In the genomic region with DNA sequence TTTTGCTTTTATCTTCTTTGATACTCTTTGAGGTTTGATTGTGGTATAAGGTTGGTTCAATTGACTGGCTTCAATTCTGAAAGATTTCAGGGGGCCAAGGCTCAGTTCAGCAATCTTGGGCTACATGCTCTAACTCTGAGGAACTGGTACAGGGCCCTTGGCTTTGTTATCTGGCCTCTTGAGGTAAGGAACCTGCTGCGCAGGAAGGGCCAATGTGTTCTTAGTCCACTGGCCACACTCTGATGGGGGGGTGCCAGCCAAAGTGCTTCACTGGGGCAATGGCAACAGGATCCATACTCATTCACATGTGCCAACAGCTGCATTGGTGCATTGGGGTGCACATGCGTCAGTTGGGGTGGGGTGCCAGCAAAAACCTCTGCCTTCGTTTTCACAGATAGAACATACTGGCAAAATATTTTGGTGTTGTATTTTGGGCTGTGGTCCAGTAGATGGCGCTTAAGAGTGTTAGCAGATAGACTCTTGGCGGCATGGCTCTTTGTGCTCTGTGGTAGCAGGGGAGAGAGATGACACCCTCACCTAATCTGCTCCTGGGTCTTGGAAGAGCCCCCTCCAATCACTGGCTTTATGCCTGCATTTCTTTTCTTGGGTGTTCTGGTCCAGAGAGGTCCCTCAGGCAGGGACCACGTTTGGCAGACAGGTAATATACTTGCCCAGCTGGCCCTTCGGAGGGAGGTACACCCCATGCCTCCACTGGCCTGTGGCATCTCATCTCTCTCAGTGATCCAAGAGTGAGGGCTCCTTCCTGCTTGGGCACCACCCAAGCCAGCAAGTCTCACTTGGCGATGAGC, we compare ENCODE assay signal across 7 cellular contexts. TPM values are rescaled to one million over a fixed set of nuclear protein-coding genes. Genes with fewer than 3 reads are reported as not detected.
DNase-seq lines count a peak whose midpoint lies in the region; ATAC-seq and TF ChIP-seq lines count a peak whose summit lies in the region.

No MANE protein-coding gene starts in this region.

- 58 to 75% methylated on average over 8 of the region's 8 CpGs for WGBS in lung, 2 donors

- no peak overlapping the region for H3K4me3 ChIP-seq in lung

- H3K27ac ChIP-seq in VCaP (no peak overlapping the region), lung (ENCODE audit: low read depth in 1 of 2, low read length in 1 of 2) (no peak overlapping the region)

- TF ChIP-seq CTCF in VCaP (conservative IDR thresholded peaks at IDR 0.05) (peak; percentile 75), lung (IDR thresholded peaks at IDR 0.05; ENCODE audit: control extremely low read depth, extremely low read depth) (no peak)

- H3K27me3 ChIP-seq in lung (ENCODE audit: control insufficient read depth, insufficient read depth) = no peaks in the 10 kb centered on the region

- H3K4me1 ChIP-seq in lung (ENCODE audit: control insufficient read depth in 2 of 2, insufficient read depth in 2 of 2, low read length in 2 of 2) = no peaks in the 10 kb centered on the region

- ATAC-seq in GM19035 (IDR thresholded peaks at IDR 0.05; ENCODE audit: unreplicated experiment) (peak; percentile 80), HG03565 (IDR thresholded peaks at IDR 0.05; ENCODE audit: unreplicated experiment) (peak; percentile 84), lung (ENCODE audit: insufficient read depth, low FRiP score) (peak; percentile 53)

- H3K9me3 ChIP-seq in lung (ENCODE audit: control insufficient read depth in 2 of 2, insufficient read depth in 1 of 2, low read length in 1 of 2) = peaks cover 0 to 2% of the 10 kb centered on the region in 2 donors

- H3K36me3 ChIP-seq in lung (ENCODE audit: control insufficient read depth in 2 of 2, insufficient read depth in 2 of 2, low read length in 2 of 2) = no peaks in the 10 kb centered on the region

- DNase-seq in EL (peak; percentile 51), lung (ENCODE audit: low spot score) (no peak), NCI-H345 treated with DMSO at 0.1 percent for 48 hours (lab: John Stamatoyannopoulos, UW; ENCODE audit: unreplicated experiment) (no peak), C1 segment of cervical spinal cord (lab: John Stamatoyannopoulos, UW) (no peak)

RNA-seq across cellular contexts. Expression of a gene that starts 42.9 kb away (rescaled TPM):
- total RNA-seq in lung = under 1 TPM in 1 of 2 donors, not detected in 1; 0.74 TPM
- polyA plus RNA-seq in lung = under 1 TPM; 0.02 TPM
